In genomic region chr4:1021386-1022050, GRCh38 we compare ENCODE assay signal across 11 cellular contexts. TPM values are rescaled to one million over a fixed set of nuclear protein-coding genes. Genes with fewer than 3 reads are reported as not detected.
DNase-seq lines count a peak whose midpoint lies in the region; ATAC-seq and TF ChIP-seq lines count a peak whose summit lies in the region.
"Had no signal": no experiment of that assay in that cellular context is flagged by ENCODE, and none has a peak within 500 bp of the region (broad histone marks: within the 10 kb centered on the region; RNA-seq: fewer than 3 reads in every experiment).

No MANE protein-coding gene starts in this region.

- H3K27me3 ChIP-seq in WERI-Rb-1 (ENCODE audit: insufficient read depth, low read depth, severe bottlenecking) = no peaks in the 10 kb centered on the region
- H3K27me3 ChIP-seq: colonic mucosa had no signal

- intact Hi-C loops in sciatic nerve (cut with DNase I) = no loop called here

- TF ChIP-seq CTCF in endothelial cell (IDR thresholded peaks at IDR 0.05; ENCODE audit: unreplicated experiment) (no peak), WERI-Rb-1 (IDR thresholded peaks at IDR 0.05; ENCODE audit: low read depth, low read length) (no peak)

- no peak overlapping the region for H3K27ac ChIP-seq in WERI-Rb-1
- H3K27ac ChIP-seq: colonic mucosa had no signal

- ATAC-seq in GM18511 (IDR thresholded peaks at IDR 0.05; ENCODE audit: unreplicated experiment) (peak; percentile 88), GM21447 (IDR thresholded peaks at IDR 0.05; ENCODE audit: unreplicated experiment) (peak; percentile 88), HG03103 (IDR thresholded peaks at IDR 0.05; ENCODE audit: low read depth, unreplicated experiment) (peak; percentile 54), sciatic nerve (no peak)
- peak; percentile 11 for ATAC-seq in effector memory CD8-positive, alpha-beta T cell (replicated peaks)

- H3K9me3 Mint-ChIP-seq in effector memory CD8-positive, alpha-beta T cell = no peaks in the 10 kb centered on the region
- H3K9me3 Mint-ChIP-seq in endothelial cell (ENCODE audit: unreplicated experiment) = no peaks in the 10 kb centered on the region
- H3K9me3 Mint-ChIP-seq: CD4-positive, alpha-beta T cell had no signal

- DNase-seq in effector memory CD8-positive, alpha-beta T cell = no peak
- DNase-seq in HCEC 1CT (no peak), endothelial cell (ENCODE audit: low spot score) (no peak), sciatic nerve (ENCODE audit: low spot score) (no peak), WERI-Rb-1 (no peak)
- DNase-seq: CD4-positive, alpha-beta T cell; colonic mucosa; mesendoderm had no signal

- H3K4me1 Mint-ChIP-seq in effector memory CD8-positive, alpha-beta T cell (ENCODE audit: low read depth in 2 of 2) = peaks cover 0 to 7% of the 10 kb centered on the region in 2 donors
- H3K4me1 Mint-ChIP-seq in endothelial cell (ENCODE audit: unreplicated experiment) = no peaks in the 10 kb centered on the region

- H3K4me3 Mint-ChIP-seq in effector memory CD8-positive, alpha-beta T cell = no peak overlapping the region
- no peak overlapping the region for H3K4me3 Mint-ChIP-seq in endothelial cell (ENCODE audit: unreplicated experiment)
- H3K4me3 Mint-ChIP-seq: CD4-positive, alpha-beta T cell had no signal

- H3K36me3 ChIP-seq in WERI-Rb-1 = peaks cover 32% of the 10 kb centered on the region
- H3K36me3 ChIP-seq: colonic mucosa had no signal

- H3K27ac Mint-ChIP-seq in effector memory CD8-positive, alpha-beta T cell = no peak overlapping the region
- H3K27ac Mint-ChIP-seq in endothelial cell (ENCODE audit: unreplicated experiment) = no peak overlapping the region
- H3K27ac Mint-ChIP-seq: CD4-positive, alpha-beta T cell had no signal

- H3K36me3 Mint-ChIP-seq in effector memory CD8-positive, alpha-beta T cell (ENCODE audit: insufficient read depth) = peaks cover 12% of the 10 kb centered on the region
- peaks cover 3% of the 10 kb centered on the region for H3K36me3 Mint-ChIP-seq in endothelial cell (ENCODE audit: low read depth, unreplicated experiment)

- H3K9me3 ChIP-seq in WERI-Rb-1 (ENCODE audit: severe bottlenecking) = no peaks in the 10 kb centered on the region
- H3K9me3 ChIP-seq: colonic mucosa had no signal

- no peak overlapping the region for H3K4me3 ChIP-seq in WERI-Rb-1 (ENCODE audit: low read depth, low read length)
- H3K4me3 ChIP-seq: colonic mucosa had no signal

- H3K27me3 Mint-ChIP-seq in effector memory CD8-positive, alpha-beta T cell = no peaks in the 10 kb centered on the region
- peaks cover 10% of the 10 kb centered on the region for H3K27me3 Mint-ChIP-seq in endothelial cell (ENCODE audit: unreplicated experiment)
- H3K27me3 Mint-ChIP-seq: CD4-positive, alpha-beta T cell had no signal

RNA-seq across cellular contexts. Expression of gene FGFRL1, which starts 10.1 kb away (rescaled TPM):
- total RNA-seq in endothelial cell (ENCODE audit: unreplicated experiment) = 5.2 TPM
- total RNA-seq in sciatic nerve = 16.6 TPM

RNA-seq across cellular contexts. Expression of gene SLC26A1, which starts 28.3 kb away (rescaled TPM):
- total RNA-seq in endothelial cell (ENCODE audit: unreplicated experiment) (not detected), sciatic nerve (0.45 TPM)
- total RNA-seq: CD4-positive, alpha-beta T cell had no signal

RNA-seq across cellular contexts. Expression of gene IDUA, which starts 34.7 kb away (rescaled TPM):
- total RNA-seq in endothelial cell (ENCODE audit: unreplicated experiment) (14.9 TPM), sciatic nerve (36.7 TPM)

RNA-seq across cellular contexts. Expression of gene DGKQ, which starts 48.1 kb away (rescaled TPM):
- total RNA-seq in endothelial cell (ENCODE audit: unreplicated experiment) (14.5 TPM), sciatic nerve (9.6 TPM)
